8 cellular contexts compared by ENCODE assay signal in the genomic region with DNA sequence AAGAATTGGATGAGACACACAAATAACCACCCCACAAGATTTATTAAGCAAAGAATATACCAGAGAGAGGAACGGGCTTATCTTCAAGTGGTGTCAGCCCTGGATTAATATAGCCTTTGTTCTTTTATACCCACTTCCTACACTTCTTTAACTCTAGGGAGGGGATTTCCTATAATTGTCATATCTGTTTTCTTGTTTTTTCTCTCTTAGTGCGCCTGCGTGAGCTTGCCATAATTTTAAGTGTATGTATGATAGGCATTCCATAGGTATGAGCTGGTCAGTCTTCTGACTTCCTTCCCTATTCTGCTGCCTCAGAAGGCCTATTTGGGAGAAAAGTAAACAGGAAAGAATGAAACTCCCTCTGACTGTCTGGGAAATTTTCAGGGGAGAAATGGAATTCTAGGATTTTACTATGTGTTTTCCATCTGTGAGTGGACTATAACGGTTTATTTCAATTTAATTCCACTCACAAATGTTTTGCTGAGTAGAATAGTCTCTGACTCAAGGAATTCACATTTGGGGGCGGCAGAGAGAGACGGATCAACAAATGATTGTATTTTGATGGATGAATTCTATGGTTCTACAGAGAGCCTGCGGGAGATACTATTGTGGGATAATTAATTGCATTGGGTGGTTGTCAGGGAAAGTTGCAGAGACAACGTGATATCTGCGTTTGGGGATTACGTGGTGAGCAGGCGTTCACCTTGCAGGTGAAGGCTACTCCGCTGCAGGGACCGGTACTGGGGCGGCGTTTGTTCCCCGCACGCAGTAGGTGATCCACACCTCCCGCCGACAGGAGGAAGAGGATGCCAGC. TPM values are rescaled to one million over a fixed set of nuclear protein-coding genes. Genes with fewer than 3 reads are reported as not detected.
DNase-seq lines count a peak whose midpoint lies in the region; ATAC-seq and TF ChIP-seq lines count a peak whose summit lies in the region.

No MANE protein-coding gene starts in this region.

- intact Hi-C loops in ascending aorta (cut with DNase I) = loop anchor here (1.0 to 5.0 kb wide), 9 partner anchors 56 to 1029 kb away; partner anchors contain the start of genes AASDH, CLOCK, EXOC1 and NOA1

- peak; percentile 9 for ATAC-seq in HG02678 (IDR thresholded peaks at IDR 0.05; ENCODE audit: unreplicated experiment)
- no peak for ATAC-seq in HG02623 (IDR thresholded peaks at IDR 0.05; ENCODE audit: unreplicated experiment)

- peaks cover 0 to 2% of the 10 kb centered on the region in 2 donors for H3K36me3 ChIP-seq in ascending aorta

- peak; percentile 38 for DNase-seq in RPMI8226
- DNase-seq in ascending aorta (ENCODE audit: low spot score in 2 of 2) = no peak
- DNase-seq in stimulated activated CD4-positive, alpha-beta T cell treated with anti-CD3 and anti-CD28 coated beads, Interleukin-12 subunit alpha, Interleukin-12 subunit beta, amount 100 ng/mL, for 48 hours (ENCODE audit: low read depth in 2 of 3, low spot score in 1 of 3) = peak in 2 of 3 donors; percentile 27 to 37
- DNase-seq in cerebellar cortex (ENCODE audit: low spot score) = no peak

- H3K4me3 ChIP-seq in GM12875 (ENCODE audit: low read depth, low read length) (peak overlapping the region; percentile 84), ascending aorta (peak overlapping the region; percentile 61 to 98), iPS-18c (ENCODE audit: insufficient read depth, low read depth, low read length) (peak overlapping the region; percentile 83; the same call in 1 of the 2 replicates)

- TF ChIP-seq CTCF in GM12875 (IDR thresholded peaks at IDR 0.05; ENCODE audit: borderline replicate concordance, insufficient read depth, low read depth, low read length) (no peak), ascending aorta (IDR thresholded peaks at IDR 0.05) (no peak)

- peaks cover 0 to 15% of the 10 kb centered on the region in 2 donors for H3K4me1 ChIP-seq in ascending aorta

- H3K9me3 ChIP-seq in ascending aorta = no peaks in the 10 kb centered on the region
- H3K9me3 ChIP-seq in iPS-18c (ENCODE audit: control insufficient read depth, insufficient read depth, low read length) = no peaks in the 10 kb centered on the region

- H3K27me3 ChIP-seq in ascending aorta = no peaks in the 10 kb centered on the region

- H3K27ac ChIP-seq in ascending aorta = peak overlapping the region; percentile 90 to 93

RNA-seq across cellular contexts. Expression of gene CEP135, which starts 0.6 kb away (rescaled TPM):
- 0.53 TPM for total RNA-seq in ascending aorta

Comparison
In these comparisons a context has a peak if more than half of its experiments do, and no peak if none do; other contexts are left out.
1. DNase-seq: peak in RPMI8226 (single experiment) and stimulated activated CD4-positive, alpha-beta T cell treated with anti-CD3 and anti-CD28 coated beads, Interleukin-12 subunit alpha, Interleukin-12 subunit beta, amount 100 ng/mL, for 48 hours (2 of 3); none in ascending aorta (0 of 2) and cerebellar cortex (single experiment).
2. Peak in every context shown above with its lines, with median percentiles within 50 percentile points of each other: H3K4me3 ChIP-seq.